10 cellular contexts compared by ENCODE assay signal in the genomic region with DNA sequence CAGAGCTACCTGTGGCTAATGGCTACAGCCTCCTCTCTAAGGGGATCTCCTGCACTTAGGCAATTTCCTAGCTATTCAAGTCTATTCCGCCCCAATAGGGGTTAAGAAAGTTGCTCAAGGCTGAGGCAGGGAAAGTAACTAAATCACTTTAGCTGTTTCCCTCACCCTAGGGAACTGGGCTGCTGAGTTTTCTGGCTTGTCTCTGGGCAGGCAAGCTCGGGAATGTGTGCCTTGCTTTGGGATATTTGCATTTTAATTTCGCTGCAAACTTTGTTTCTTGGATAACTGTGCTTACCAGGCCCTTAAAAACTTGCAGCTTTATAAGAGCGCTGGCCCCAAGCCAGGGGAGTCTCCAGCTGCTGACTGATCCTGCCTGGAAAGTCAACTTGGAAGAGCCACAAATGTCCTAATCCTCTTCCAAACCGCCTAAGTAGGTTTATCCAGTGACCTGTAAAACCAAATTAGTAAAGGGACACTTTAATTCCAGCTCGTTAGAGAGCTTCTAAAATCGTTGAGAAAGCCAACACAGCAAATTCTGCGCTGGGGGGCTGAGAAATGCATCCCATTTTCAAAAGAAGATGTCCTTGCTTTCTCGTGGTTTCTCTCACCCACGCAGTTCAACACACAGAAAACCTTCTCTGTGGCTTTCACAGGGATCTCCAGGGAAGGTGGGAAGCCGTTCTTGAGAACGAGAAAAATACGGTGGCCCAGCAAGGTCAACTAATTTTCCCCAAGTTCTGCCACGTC. TPM values are rescaled to one million over a fixed set of nuclear protein-coding genes. Genes with fewer than 3 reads are reported as not detected.
DNase-seq lines count a peak whose midpoint lies in the region; ATAC-seq, FAIRE-seq and TF ChIP-seq lines count a peak whose summit lies in the region.
"Had no signal": no experiment of that assay in that cellular context is flagged by ENCODE, and none has a peak within 500 bp of the region (broad histone marks: within the 10 kb centered on the region; RNA-seq: fewer than 3 reads in every experiment).

No MANE protein-coding gene starts in this region.

- no peaks in the 10 kb centered on the region for H3K36me3 Mint-ChIP-seq in activated CD4-positive, alpha-beta T cell treated with anti-CD3 and anti-CD28 coated beads for 36 hours (ENCODE audit: low read depth)
- no peaks in the 10 kb centered on the region for H3K36me3 Mint-ChIP-seq in CD4-positive, alpha-beta T cell (ENCODE audit: low read depth)
- H3K36me3 Mint-ChIP-seq: activated naive CD8-positive, alpha-beta T cell had no signal

- H3K4me1 Mint-ChIP-seq in activated CD4-positive, alpha-beta T cell treated with anti-CD3 and anti-CD28 coated beads for 36 hours = peaks cover 16% of the 10 kb centered on the region
- H3K4me1 Mint-ChIP-seq in CD4-positive, alpha-beta T cell (ENCODE audit: low read depth) = no peaks in the 10 kb centered on the region

- no peaks in the 10 kb centered on the region for H3K27me3 Mint-ChIP-seq in activated CD4-positive, alpha-beta T cell treated with anti-CD3 and anti-CD28 coated beads for 36 hours
- H3K27me3 Mint-ChIP-seq in CD4-positive, alpha-beta T cell = no peaks in the 10 kb centered on the region
- H3K27me3 Mint-ChIP-seq: activated naive CD8-positive, alpha-beta T cell had no signal

- H3K9me3 Mint-ChIP-seq in activated CD4-positive, alpha-beta T cell treated with anti-CD3 and anti-CD28 coated beads for 36 hours (ENCODE audit: low read depth) = peaks cover 5% of the 10 kb centered on the region
- H3K9me3 Mint-ChIP-seq in CD4-positive, alpha-beta T cell = no peaks in the 10 kb centered on the region

- POLR2A ChIA-PET in activated CD4-positive, alpha-beta T cell treated with anti-CD3 and anti-CD28 coated beads for 36 hours (lab: Charles Lee) = interaction anchor here (0.5 to 0.6 kb wide), 2 partner anchors 45 to 65 kb away, joined by 3 to 5 read pairs; no protein-coding TSS in a partner anchor
- POLR2A ChIA-PET in CD4-positive, alpha-beta T cell (lab: Charles Lee) = no interaction called here

- H3K27me3 ChIP-seq in foreskin keratinocyte = no peaks in the 10 kb centered on the region
- no peaks in the 10 kb centered on the region for H3K27me3 ChIP-seq in CD4-positive, alpha-beta T cell (ENCODE audit: control insufficient read depth, insufficient read depth, low read length)

- peak; percentile 92 for FAIRE-seq in D721Med (lab: Jason Lieb, UNC)

- peak; percentile 47 for DNase-seq in D721Med (ENCODE audit: insufficient read length, low spot score)
- DNase-seq in RPMI7951 (ENCODE audit: low read depth) = peak; percentile 68
- DNase-seq in foreskin keratinocyte = no peak
- peak; percentile 38 for DNase-seq in pons (ENCODE audit: low spot score)
- DNase-seq in activated CD4-positive, alpha-beta T cell treated with anti-CD3 and anti-CD28 coated beads for 36 hours = no peak
- DNase-seq in CD4-positive, alpha-beta T cell = no peak
- DNase-seq: Karpas-422 had no signal

- CTCF ChIA-PET in activated CD4-positive, alpha-beta T cell treated with anti-CD3 and anti-CD28 coated beads for 36 hours (lab: Charles Lee) = interaction anchor here (0.5 to 1.4 kb wide), 2 partner anchors 11 to 465 kb away, joined by 4 to 5 read pairs; no protein-coding TSS in a partner anchor
- CTCF ChIA-PET in CD4-positive, alpha-beta T cell (lab: Charles Lee) = no interaction called here

- no peaks in the 10 kb centered on the region for H3K4me1 ChIP-seq in foreskin keratinocyte

- no peak overlapping the region for H3K4me3 Mint-ChIP-seq in activated CD4-positive, alpha-beta T cell treated with anti-CD3 and anti-CD28 coated beads for 36 hours
- no peak overlapping the region for H3K4me3 Mint-ChIP-seq in CD4-positive, alpha-beta T cell
- H3K4me3 Mint-ChIP-seq: activated naive CD8-positive, alpha-beta T cell had no signal

- H3K9me3 ChIP-seq in CD4-positive, alpha-beta T cell (ENCODE audit: control insufficient read depth, low read length) = no peaks in the 10 kb centered on the region

- no peak for TF ChIP-seq CTCF in D721Med (IDR thresholded peaks at IDR 0.05; ENCODE audit: insufficient read depth, missing control alignments)
- no peak for TF ChIP-seq CTCF in foreskin keratinocyte (conservative IDR thresholded peaks at IDR 0.05)
- TF ChIP-seq CTCF in CD4-positive, alpha-beta T cell (IDR thresholded peaks at IDR 0.05) = no peak

- H3K27ac Mint-ChIP-seq in activated CD4-positive, alpha-beta T cell treated with anti-CD3 and anti-CD28 coated beads for 36 hours = no peak overlapping the region
- H3K27ac Mint-ChIP-seq in CD4-positive, alpha-beta T cell = no peak overlapping the region
- H3K27ac Mint-ChIP-seq: activated naive CD8-positive, alpha-beta T cell had no signal

- H3K27ac ChIP-seq in foreskin keratinocyte = peak overlapping the region; percentile 81
- no peak overlapping the region for H3K27ac ChIP-seq in CD4-positive, alpha-beta T cell (ENCODE audit: low read depth, low read length)

- no peak for ATAC-seq in foreskin keratinocyte
- no peak for ATAC-seq in GM19455 (IDR thresholded peaks at IDR 0.05; ENCODE audit: unreplicated experiment)
- ATAC-seq in activated CD4-positive, alpha-beta T cell treated with anti-CD3 and anti-CD28 coated beads for 36 hours = no peak
- no peak for ATAC-seq in HG03280 (IDR thresholded peaks at IDR 0.05; ENCODE audit: unreplicated experiment)
- ATAC-seq in CD4-positive, alpha-beta T cell (ENCODE audit: poor library complexity) = no peak

- intact Hi-C loops in activated CD4-positive, alpha-beta T cell treated with anti-CD3 and anti-CD28 coated beads for 36 hours (cut with DNase I, micrococcal nuclease) = loop anchor here (1.0 to 5.0 kb wide), 4 partner anchors 14 to 62 kb away; no protein-coding TSS in a partner anchor
- intact Hi-C loops in CD4-positive, alpha-beta T cell (cut with DNase I, micrococcal nuclease) = loop anchor here in 1 of 2 experiments (5.0 kb wide), 1 partner anchor 47 kb away; no protein-coding TSS in a partner anchor

RNA-seq across cellular contexts. Expression of gene SP3, which starts 59.5 kb away (rescaled TPM):
- 93.2 and 101 TPM in 2 replicates for total RNA-seq in RPMI7951 (2014; rRNA removed; shearing (Covaris generic))
- 63.9 and 64.1 TPM in 2 replicates for total RNA-seq in foreskin keratinocyte
- 10.2 and 13.0 TPM in 2 replicates for polyA plus RNA-seq in foreskin keratinocyte
- total RNA-seq in activated CD4-positive, alpha-beta T cell treated with anti-CD3 and anti-CD28 coated beads for 36 hours = 10 to 100 TPM; 83.8 to 91.4 TPM
- total RNA-seq in CD4-positive, alpha-beta T cell = 100 to 1,000 TPM; 159 to 166 TPM

Comparison
In these comparisons a context has a peak if more than half of its experiments do, and no peak if none do; other contexts are left out.
1. DNase-seq: peak in D721Med (single experiment), RPMI7951 (single experiment) and pons (single experiment); none in foreskin keratinocyte (0 of 2), activated CD4-positive, alpha-beta T cell treated with anti-CD3 and anti-CD28 coated beads for 36 hours (single experiment) and CD4-positive, alpha-beta T cell (0 of 10).